1 cellular context compared by ENCODE assay signal in genomic region chr7:142964502-142965246, GRCh38.
TF ChIP-seq lines count a peak whose summit lies in the region.

No MANE protein-coding gene starts in this region.

TF ChIP-seq in K562, 482 proteins besides CTCF, POLR2A, EP300 and RAD21 (continues in another document):
- TF ChIP-seq, protein P1, sequence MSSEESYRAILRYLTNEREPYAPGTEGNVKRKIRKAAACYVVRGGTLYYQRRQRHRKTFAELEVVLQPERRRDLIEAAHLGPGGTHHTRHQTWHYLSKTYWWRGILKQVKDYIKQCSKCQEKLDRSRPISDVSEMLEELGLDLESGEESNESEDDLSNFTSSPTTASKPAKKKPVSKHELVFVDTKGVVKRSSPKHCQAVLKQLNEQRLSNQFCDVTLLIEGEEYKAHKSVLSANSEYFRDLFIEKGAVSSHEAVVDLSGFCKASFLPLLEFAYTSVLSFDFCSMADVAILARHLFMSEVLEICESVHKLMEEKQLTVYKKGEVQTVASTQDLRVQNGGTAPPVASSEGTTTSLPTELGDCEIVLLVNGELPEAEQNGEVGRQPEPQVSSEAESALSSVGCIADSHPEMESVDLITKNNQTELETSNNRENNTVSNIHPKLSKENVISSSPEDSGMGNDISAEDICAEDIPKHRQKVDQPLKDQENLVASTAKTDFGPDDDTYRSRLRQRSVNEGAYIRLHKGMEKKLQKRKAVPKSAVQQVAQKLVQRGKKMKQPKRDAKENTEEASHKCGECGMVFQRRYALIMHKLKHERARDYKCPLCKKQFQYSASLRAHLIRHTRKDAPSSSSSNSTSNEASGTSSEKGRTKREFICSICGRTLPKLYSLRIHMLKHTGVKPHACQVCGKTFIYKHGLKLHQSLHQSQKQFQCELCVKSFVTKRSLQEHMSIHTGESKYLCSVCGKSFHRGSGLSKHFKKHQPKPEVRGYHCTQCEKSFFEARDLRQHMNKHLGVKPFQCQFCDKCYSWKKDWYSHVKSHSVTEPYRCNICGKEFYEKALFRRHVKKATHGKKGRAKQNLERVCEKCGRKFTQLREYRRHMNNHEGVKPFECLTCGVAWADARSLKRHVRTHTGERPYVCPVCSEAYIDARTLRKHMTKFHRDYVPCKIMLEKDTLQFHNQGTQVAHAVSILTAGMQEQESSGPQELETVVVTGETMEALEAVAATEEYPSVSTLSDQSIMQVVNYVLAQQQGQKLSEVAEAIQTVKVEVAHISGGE (CRISPR knock-in tag; IDR thresholded peaks at IDR 0.05), result no peak
- TF ChIP-seq POLR2AphosphoS5 (IDR thresholded peaks at IDR 0.05; ENCODE audit: control insufficient read depth, insufficient read depth, low read depth, low read length) (peak; percentile 28; the same call in 1 of the 2 replicates), ZNF121 (CRISPR knock-in tag; conservative IDR thresholded peaks at IDR 0.05) (no peak), HDAC8 (tag; IDR thresholded peaks at IDR 0.05) (no peak), ATF7 (IDR thresholded peaks at IDR 0.05) (peak; percentile 59; the same call in 1 of the 2 replicates), ASH1L (IDR thresholded peaks at IDR 0.05; ENCODE audit: borderline replicate concordance, low read depth, partially characterized antibody) (no peak), XRCC3 (IDR thresholded peaks at IDR 0.05) (no peak), ATF1 (CRISPR knock-in tag; IDR thresholded peaks at IDR 0.05) (no peak), ATF1 (tag; IDR thresholded peaks at IDR 0.05) (peak; percentile 24; the same call in 1 of the 2 replicates), ZNF436 (CRISPR knock-in tag; IDR thresholded peaks at IDR 0.05) (no peak), MYC (IDR thresholded peaks at IDR 0.05; ENCODE audit: low read depth, low read length) (0 out of 2 replicates have a peak, but pooled peaks have one; percentile 14), MYC (CRISPR knock-in tag; IDR thresholded peaks at IDR 0.05; ENCODE audit: borderline replicate concordance, low read depth) (no peak), POLR3A (IDR thresholded peaks at IDR 0.05; ENCODE audit: borderline replicate concordance, extremely low read depth, insufficient read depth, insufficient read length) (no peak), LARP7 (IDR thresholded peaks at IDR 0.05) (no peak), BHLHE40 (IDR thresholded peaks at IDR 0.05; ENCODE audit: low read length) (peak; percentile 99), MAFK (IDR thresholded peaks at IDR 0.05; ENCODE audit: low read length) (no peak), TCF3 (CRISPR knock-in tag; IDR thresholded peaks at IDR 0.05) (0 out of 2 replicates have a peak, but pooled peaks have one; percentile 46), KDM1A (IDR thresholded peaks at IDR 0.05) (peak; percentile 76 to 85), TOE1 (IDR thresholded peaks at IDR 0.05; ENCODE audit: borderline replicate concordance) (peak; percentile 61), TOE1 (CRISPR knock-in tag; IDR thresholded peaks at IDR 0.05; ENCODE audit: borderline replicate concordance, low read depth) (no peak), MITF (IDR thresholded peaks at IDR 0.05) (peak; percentile 87), ARNT (IDR thresholded peaks at IDR 0.05) (no peak), DACH1 (IDR thresholded peaks at IDR 0.05; ENCODE audit: partially characterized antibody) (peak; percentile 76), ZNF184 (CRISPR knock-in tag; IDR thresholded peaks at IDR 0.05) (no peak), ZBTB7A (IDR thresholded peaks at IDR 0.05; ENCODE audit: borderline replicate concordance, control insufficient read depth, low read depth, low read length) (no peak), HDAC1 (IDR thresholded peaks at IDR 0.05) (peak in 1 of 2 experiments; percentile 78; a peak in 2 of 4 replicates), MYNN (IDR thresholded peaks at IDR 0.05) (peak; percentile 77; the same call in 1 of the 2 replicates), MYNN (CRISPR knock-in tag; IDR thresholded peaks at IDR 0.05) (no peak), DIDO1 (tag; IDR thresholded peaks at IDR 0.05; ENCODE audit: low read depth) (peak; percentile 18; the same call in 1 of the 2 replicates), PML (IDR thresholded peaks at IDR 0.05; ENCODE audit: low read length) (no peak), MTF1 (CRISPR knock-in tag; IDR thresholded peaks at IDR 0.05; ENCODE audit: borderline replicate concordance) (no peak), RHOXF2B (CRISPR knock-in tag; conservative IDR thresholded peaks at IDR 0.05) (no peak), TFAP4 (CRISPR knock-in tag; IDR thresholded peaks at IDR 0.05; ENCODE audit: borderline replicate concordance) (peak; percentile 83), FOSL1 (tag; conservative IDR thresholded peaks at IDR 0.05) (peak; percentile 99), CBFA2T2 (conservative IDR thresholded peaks at IDR 0.05) (peak; percentile 69), CREB3L1 (IDR thresholded peaks at IDR 0.05; ENCODE audit: borderline replicate concordance, low read depth) (no peak), ARID1B (IDR thresholded peaks at IDR 0.05) (peak; percentile 89), NR1H2 (CRISPR knock-in tag; IDR thresholded peaks at IDR 0.05) (no peak), TCF15 (CRISPR knock-in tag; IDR thresholded peaks at IDR 0.05) (no peak), CCAR2 (IDR thresholded peaks at IDR 0.05; ENCODE audit: low read depth, low read length) (no peak), HMG20A (CRISPR knock-in tag; conservative IDR thresholded peaks at IDR 0.05) (no peak), KLF1 (tag; IDR thresholded peaks at IDR 0.05) (no peak), GABPB1 (CRISPR knock-in tag; IDR thresholded peaks at IDR 0.05) (no peak), ZKSCAN8 (CRISPR knock-in tag; IDR thresholded peaks at IDR 0.05) (no peak), ZNF707 (CRISPR knock-in tag; conservative IDR thresholded peaks at IDR 0.05) (no peak), NBN (IDR thresholded peaks at IDR 0.05; ENCODE audit: low read depth) (no peak), ZNF324 (CRISPR knock-in tag; IDR thresholded peaks at IDR 0.05) (no peak), ILF3 (IDR thresholded peaks at IDR 0.05; ENCODE audit: borderline replicate concordance) (no peak), ZNF134 (CRISPR knock-in tag; conservative IDR thresholded peaks at IDR 0.05) (no peak), GATAD2A (IDR thresholded peaks at IDR 0.05) (peak; percentile 62; the same call in 1 of the 2 replicates), ETV1 (tag; conservative IDR thresholded peaks at IDR 0.05; ENCODE audit: low read depth) (no peak), ZBTB49 (CRISPR knock-in tag; IDR thresholded peaks at IDR 0.05; ENCODE audit: borderline replicate concordance) (no peak), LEF1 (IDR thresholded peaks at IDR 0.05) (0 out of 2 replicates have a peak, but pooled peaks have one; percentile 36), SP1 (CRISPR knock-in tag; IDR thresholded peaks at IDR 0.05) (no peak), SMARCC2 (IDR thresholded peaks at IDR 0.05; ENCODE audit: low read depth) (peak; percentile 72; the same call in 1 of the 2 replicates), RB1 (IDR thresholded peaks at IDR 0.05; ENCODE audit: low read depth) (0 out of 2 replicates have a peak, but pooled peaks have one; percentile 11), SOX6 (IDR thresholded peaks at IDR 0.05) (peak; percentile 49), JUNB (CRISPR knock-in tag; conservative IDR thresholded peaks at IDR 0.05) (peak; percentile 92), ZNF140 (CRISPR knock-in tag; IDR thresholded peaks at IDR 0.05) (no peak), CBX3 (IDR thresholded peaks at IDR 0.05; ENCODE audit: borderline replicate concordance in 1 of 2, low read length in 2 of 2) (peak in 1 of 2 experiments; percentile 62; a peak in 1 of 3 replicates), ELF4 (CRISPR knock-in tag; IDR thresholded peaks at IDR 0.05) (no peak), MIER1 (IDR thresholded peaks at IDR 0.05; ENCODE audit: low read depth) (peak; percentile 42; the same call in 1 of the 2 replicates), SAFB (IDR thresholded peaks at IDR 0.05; ENCODE audit: borderline replicate concordance, low read depth, low read length) (no peak), TCFL5 (CRISPR knock-in tag; conservative IDR thresholded peaks at IDR 0.05) (no peak), ZNF165 (CRISPR knock-in tag; IDR thresholded peaks at IDR 0.05; ENCODE audit: borderline replicate concordance) (no peak)
- TF ChIP-seq, protein P2, sequence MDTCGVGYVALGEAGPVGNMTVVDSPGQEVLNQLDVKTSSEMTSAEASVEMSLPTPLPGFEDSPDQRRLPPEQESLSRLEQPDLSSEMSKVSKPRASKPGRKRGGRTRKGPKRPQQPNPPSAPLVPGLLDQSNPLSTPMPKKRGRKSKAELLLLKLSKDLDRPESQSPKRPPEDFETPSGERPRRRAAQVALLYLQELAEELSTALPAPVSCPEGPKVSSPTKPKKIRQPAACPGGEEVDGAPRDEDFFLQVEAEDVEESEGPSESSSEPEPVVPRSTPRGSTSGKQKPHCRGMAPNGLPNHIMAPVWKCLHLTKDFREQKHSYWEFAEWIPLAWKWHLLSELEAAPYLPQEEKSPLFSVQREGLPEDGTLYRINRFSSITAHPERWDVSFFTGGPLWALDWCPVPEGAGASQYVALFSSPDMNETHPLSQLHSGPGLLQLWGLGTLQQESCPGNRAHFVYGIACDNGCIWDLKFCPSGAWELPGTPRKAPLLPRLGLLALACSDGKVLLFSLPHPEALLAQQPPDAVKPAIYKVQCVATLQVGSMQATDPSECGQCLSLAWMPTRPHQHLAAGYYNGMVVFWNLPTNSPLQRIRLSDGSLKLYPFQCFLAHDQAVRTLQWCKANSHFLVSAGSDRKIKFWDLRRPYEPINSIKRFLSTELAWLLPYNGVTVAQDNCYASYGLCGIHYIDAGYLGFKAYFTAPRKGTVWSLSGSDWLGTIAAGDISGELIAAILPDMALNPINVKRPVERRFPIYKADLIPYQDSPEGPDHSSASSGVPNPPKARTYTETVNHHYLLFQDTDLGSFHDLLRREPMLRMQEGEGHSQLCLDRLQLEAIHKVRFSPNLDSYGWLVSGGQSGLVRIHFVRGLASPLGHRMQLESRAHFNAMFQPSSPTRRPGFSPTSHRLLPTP (IDR thresholded peaks at IDR 0.05; ENCODE audit: borderline replicate concordance, extremely low read depth, insufficient read length), result no peak
